In the genomic region with DNA sequence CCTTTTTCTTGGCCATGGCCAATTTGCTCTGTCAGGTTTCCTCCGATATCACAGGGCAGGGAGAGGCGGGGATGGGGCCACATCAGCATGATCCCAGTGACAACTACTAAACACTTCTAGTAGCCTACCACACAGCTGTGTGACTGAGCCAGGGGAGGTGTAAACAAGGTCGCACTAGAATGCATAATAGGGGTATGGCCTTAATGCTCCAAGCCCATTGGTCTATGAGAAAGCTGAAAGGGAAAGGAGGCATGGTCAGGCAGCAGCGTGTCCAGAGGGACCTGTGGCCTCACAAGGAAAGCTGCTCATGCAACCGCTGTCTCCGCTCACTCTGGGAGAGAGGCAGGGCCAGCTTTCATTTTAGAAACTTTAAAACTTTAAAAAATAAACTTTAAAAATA, we compare ENCODE assay signal across 2 cellular contexts.
TF ChIP-seq lines count a peak whose summit lies in the region.

No MANE protein-coding gene starts in this region.

TF ChIP-seq in IMR-90, 13 proteins besides CTCF, POLR2A, EP300 and RAD21:
- TF ChIP-seq USF2 (IDR thresholded peaks at IDR 0.05; ENCODE audit: low read depth, low read length) (no peak), NFE2L2 (IDR thresholded peaks at IDR 0.05; ENCODE audit: low read depth, low read length) (no peak)

TF ChIP-seq in K562, 482 proteins besides CTCF, POLR2A, EP300 and RAD21:
- TF ChIP-seq HIVEP1 (CRISPR knock-in tag; IDR thresholded peaks at IDR 0.05) (no peak), SMAD1 (IDR thresholded peaks at IDR 0.05; ENCODE audit: low read depth, low read length, partially characterized antibody) (no peak), ZNF24 (IDR thresholded peaks at IDR 0.05) (no peak), TCFL5 (CRISPR knock-in tag; conservative IDR thresholded peaks at IDR 0.05) (no peak), RBM17 (IDR thresholded peaks at IDR 0.05; ENCODE audit: borderline replicate concordance, low read depth, low read length) (no peak), ZMIZ1 (IDR thresholded peaks at IDR 0.05; ENCODE audit: low read depth in 2 of 2, low read length in 2 of 2) (no peak), WHSC1 (IDR thresholded peaks at IDR 0.05; ENCODE audit: low read length) (no peak), TAF9B (IDR thresholded peaks at IDR 0.05; ENCODE audit: partially characterized antibody) (no peak), ZNF655 (CRISPR knock-in tag; IDR thresholded peaks at IDR 0.05) (no peak), NFE2L1 (tag; IDR thresholded peaks at IDR 0.05; ENCODE audit: borderline replicate concordance, low read depth) (no peak), SMARCA5 (IDR thresholded peaks at IDR 0.05) (no peak), NELFE (IDR thresholded peaks at IDR 0.05; ENCODE audit: insufficient read depth, insufficient read length) (no peak)
- TF ChIP-seq, protein P1, sequence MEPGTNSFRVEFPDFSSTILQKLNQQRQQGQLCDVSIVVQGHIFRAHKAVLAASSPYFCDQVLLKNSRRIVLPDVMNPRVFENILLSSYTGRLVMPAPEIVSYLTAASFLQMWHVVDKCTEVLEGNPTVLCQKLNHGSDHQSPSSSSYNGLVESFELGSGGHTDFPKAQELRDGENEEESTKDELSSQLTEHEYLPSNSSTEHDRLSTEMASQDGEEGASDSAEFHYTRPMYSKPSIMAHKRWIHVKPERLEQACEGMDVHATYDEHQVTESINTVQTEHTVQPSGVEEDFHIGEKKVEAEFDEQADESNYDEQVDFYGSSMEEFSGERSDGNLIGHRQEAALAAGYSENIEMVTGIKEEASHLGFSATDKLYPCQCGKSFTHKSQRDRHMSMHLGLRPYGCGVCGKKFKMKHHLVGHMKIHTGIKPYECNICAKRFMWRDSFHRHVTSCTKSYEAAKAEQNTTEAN (CRISPR knock-in tag; IDR thresholded peaks at IDR 0.05), result no peak
